12 cellular contexts compared by ENCODE assay signal in the genomic region with DNA sequence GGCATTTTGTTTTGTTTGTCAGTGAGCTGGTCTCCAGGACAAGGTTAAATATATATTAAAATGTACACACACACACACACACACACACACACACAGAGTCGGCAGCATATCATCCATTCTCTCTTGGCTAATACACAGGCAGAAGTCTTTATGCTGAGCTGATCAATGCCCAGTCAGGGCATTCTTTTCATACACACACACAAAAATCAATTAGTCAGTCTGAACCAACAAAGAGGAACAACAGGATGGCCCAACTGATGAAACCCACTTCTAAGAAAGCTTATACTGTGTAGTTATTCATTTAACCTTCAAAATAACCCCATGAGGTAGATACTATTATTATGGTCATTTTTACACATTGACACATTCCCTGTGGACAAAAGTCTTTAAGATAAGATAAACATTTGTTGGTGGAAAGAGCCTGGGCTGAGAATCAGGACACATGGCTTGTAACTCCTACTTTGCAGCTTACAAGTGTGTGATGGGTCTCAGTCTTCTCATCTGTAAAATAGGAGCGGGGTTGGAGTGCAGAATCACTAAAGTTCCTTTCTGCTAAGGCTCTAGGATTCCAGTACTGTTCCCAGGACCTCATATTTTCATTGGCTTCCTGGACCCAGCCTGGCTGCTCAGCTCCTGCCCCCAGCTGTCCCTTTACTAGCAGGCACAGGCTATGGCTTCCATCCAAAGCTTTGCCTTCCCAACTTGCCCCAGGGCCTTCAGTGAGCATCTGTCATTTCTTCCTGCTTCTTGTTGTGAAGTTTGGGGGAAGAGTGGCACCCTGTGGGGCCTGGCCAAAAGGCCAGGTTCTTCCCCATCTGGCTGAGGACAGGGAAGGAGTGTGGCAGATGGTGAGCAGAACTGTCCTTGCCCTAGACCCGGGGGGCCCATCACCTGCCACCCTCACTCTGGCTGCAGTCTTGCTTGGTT. TPM values are rescaled to one million over a fixed set of nuclear protein-coding genes. Genes with fewer than 3 reads are reported as not detected.
DNase-seq lines count a peak whose midpoint lies in the region; ATAC-seq and TF ChIP-seq lines count a peak whose summit lies in the region.
"Had no signal": no experiment of that assay in that cellular context is flagged by ENCODE, and none has a peak within 500 bp of the region (broad histone marks: within the 10 kb centered on the region; RNA-seq: fewer than 3 reads in every experiment).

No MANE protein-coding gene starts in this region.

- peak; percentile 3 for DNase-seq in DMS79 treated with DMSO at 0.1 percent for 48 hours (lab: John Stamatoyannopoulos, UW)
- peak; percentile 90 for DNase-seq in NCI-H2171 (lab: John Stamatoyannopoulos, UW)
- DNase-seq in WERI-Rb-1: peak; percentile 57
- DNase-seq in mucosa of descending colon: no peak
- no peak for DNase-seq in ascending aorta (ENCODE audit: low spot score in 2 of 2)
- DNase-seq in foreskin melanocyte: no peak
- no peak for DNase-seq in NCI-H2196 (lab: John Stamatoyannopoulos, UW; ENCODE audit: unreplicated experiment)
- DNase-seq: activated naive CD4-positive, alpha-beta T cell treated with Interleukin-2 at 50 U/mL for 16 hours; naive thymus-derived CD8-positive, alpha-beta T cell; stimulated activated naive CD8-positive, alpha-beta T cell treated with anti-CD3 and anti-CD28 coated beads, Interleukin-15, Interleukin-2, amounts not matched to agents 100 U/mL and 50 U/mL, for 24 hours had no signal

- peak; percentile 30 for TF ChIP-seq CTCF in WERI-Rb-1 (IDR thresholded peaks at IDR 0.05; ENCODE audit: low read depth, low read length)
- no peak for TF ChIP-seq CTCF in mucosa of descending colon (IDR thresholded peaks at IDR 0.05)
- no peak for TF ChIP-seq CTCF in ascending aorta (IDR thresholded peaks at IDR 0.05)

- H3K27ac ChIP-seq in WERI-Rb-1 (no peak overlapping the region), ascending aorta (no peak overlapping the region)
- H3K27ac ChIP-seq: KMS-11 had no signal

- H3K9me3 ChIP-seq in WERI-Rb-1 (ENCODE audit: severe bottlenecking): no peaks in the 10 kb centered on the region
- no peaks in the 10 kb centered on the region for H3K9me3 ChIP-seq in mucosa of descending colon
- H3K9me3 ChIP-seq in ascending aorta: no peaks in the 10 kb centered on the region

- H3K36me3 ChIP-seq in WERI-Rb-1 (no peaks in the 10 kb centered on the region), mucosa of descending colon (ENCODE audit: low read depth) (no peaks in the 10 kb centered on the region), ascending aorta (no peaks in the 10 kb centered on the region)

- ATAC-seq in mucosa of descending colon: peak; percentile 23
- ATAC-seq in GM19452 (IDR thresholded peaks at IDR 0.05; ENCODE audit: unreplicated experiment): no peak
- ATAC-seq: naive thymus-derived CD8-positive, alpha-beta T cell; stimulated activated naive CD8-positive, alpha-beta T cell treated with anti-CD3 and anti-CD28 coated beads, Interleukin-15, Interleukin-2, amounts not matched to agents 100 U/mL and 50 U/mL, for 24 hours had no signal

- intact Hi-C loops in mucosa of descending colon (cut with DNase I, micrococcal nuclease) (no loop called here), ascending aorta (cut with DNase I) (no loop called here)

- H3K27me3 ChIP-seq in WERI-Rb-1 (ENCODE audit: insufficient read depth, low read depth, severe bottlenecking) (no peaks in the 10 kb centered on the region), ascending aorta (no peaks in the 10 kb centered on the region)

- H3K4me3 ChIP-seq in WERI-Rb-1 (ENCODE audit: low read depth, low read length) (no peak overlapping the region), mucosa of descending colon (no peak overlapping the region), ascending aorta (no peak overlapping the region)

- H3K4me1 ChIP-seq in mucosa of descending colon (ENCODE audit: low read depth) (no peaks in the 10 kb centered on the region), ascending aorta (no peaks in the 10 kb centered on the region)

RNA-seq across cellular contexts. Expression of a gene that starts 27.2 kb away (rescaled TPM):
- total RNA-seq in mucosa of descending colon (10 to 100 TPM; 17.7 to 36.4 (median 32.3) TPM), ascending aorta (13.9 TPM)

Comparison
In these comparisons a context has a peak if more than half of its experiments do, and no peak if none do; other contexts are left out.
1. DNase-seq: peak in DMS79 treated with DMSO at 0.1 percent for 48 hours (single experiment), NCI-H2171 (single experiment) and WERI-Rb-1 (single experiment); none in mucosa of descending colon (0 of 3), ascending aorta (0 of 2), foreskin melanocyte (single experiment) and NCI-H2196 (single experiment).